In genomic region chr6:31749301-31750036, GRCh38 we compare ENCODE assay signal across 1 cellular context.
TF ChIP-seq lines count a peak whose summit lies in the region.

No MANE protein-coding gene starts in this region.

TF ChIP-seq in HEK293, 187 proteins besides CTCF, POLR2A, EP300 and RAD21 (continued from another document):
- TF ChIP-seq WT1 (tag by site-specific recombination; IDR thresholded peaks at IDR 0.05) (no peak), TCF7L2 (IDR thresholded peaks at IDR 0.05; ENCODE audit: borderline replicate concordance, low read depth, low read length) (no peak), ZNF830 (tag by site-specific recombination; IDR thresholded peaks at IDR 0.05; ENCODE audit: low read depth) (no peak), ATF2 (tag by site-specific recombination; IDR thresholded peaks at IDR 0.05; ENCODE audit: low read depth) (peak; percentile 80), IKZF3 (tag by site-specific recombination; IDR thresholded peaks at IDR 0.05) (no peak), ZNF26 (tag by site-specific recombination; IDR thresholded peaks at IDR 0.05) (no peak), MEIS1 (CRISPR knock-in tag; IDR thresholded peaks at IDR 0.05; ENCODE audit: borderline replicate concordance) (no peak)
- TF ChIP-seq, protein P1, sequence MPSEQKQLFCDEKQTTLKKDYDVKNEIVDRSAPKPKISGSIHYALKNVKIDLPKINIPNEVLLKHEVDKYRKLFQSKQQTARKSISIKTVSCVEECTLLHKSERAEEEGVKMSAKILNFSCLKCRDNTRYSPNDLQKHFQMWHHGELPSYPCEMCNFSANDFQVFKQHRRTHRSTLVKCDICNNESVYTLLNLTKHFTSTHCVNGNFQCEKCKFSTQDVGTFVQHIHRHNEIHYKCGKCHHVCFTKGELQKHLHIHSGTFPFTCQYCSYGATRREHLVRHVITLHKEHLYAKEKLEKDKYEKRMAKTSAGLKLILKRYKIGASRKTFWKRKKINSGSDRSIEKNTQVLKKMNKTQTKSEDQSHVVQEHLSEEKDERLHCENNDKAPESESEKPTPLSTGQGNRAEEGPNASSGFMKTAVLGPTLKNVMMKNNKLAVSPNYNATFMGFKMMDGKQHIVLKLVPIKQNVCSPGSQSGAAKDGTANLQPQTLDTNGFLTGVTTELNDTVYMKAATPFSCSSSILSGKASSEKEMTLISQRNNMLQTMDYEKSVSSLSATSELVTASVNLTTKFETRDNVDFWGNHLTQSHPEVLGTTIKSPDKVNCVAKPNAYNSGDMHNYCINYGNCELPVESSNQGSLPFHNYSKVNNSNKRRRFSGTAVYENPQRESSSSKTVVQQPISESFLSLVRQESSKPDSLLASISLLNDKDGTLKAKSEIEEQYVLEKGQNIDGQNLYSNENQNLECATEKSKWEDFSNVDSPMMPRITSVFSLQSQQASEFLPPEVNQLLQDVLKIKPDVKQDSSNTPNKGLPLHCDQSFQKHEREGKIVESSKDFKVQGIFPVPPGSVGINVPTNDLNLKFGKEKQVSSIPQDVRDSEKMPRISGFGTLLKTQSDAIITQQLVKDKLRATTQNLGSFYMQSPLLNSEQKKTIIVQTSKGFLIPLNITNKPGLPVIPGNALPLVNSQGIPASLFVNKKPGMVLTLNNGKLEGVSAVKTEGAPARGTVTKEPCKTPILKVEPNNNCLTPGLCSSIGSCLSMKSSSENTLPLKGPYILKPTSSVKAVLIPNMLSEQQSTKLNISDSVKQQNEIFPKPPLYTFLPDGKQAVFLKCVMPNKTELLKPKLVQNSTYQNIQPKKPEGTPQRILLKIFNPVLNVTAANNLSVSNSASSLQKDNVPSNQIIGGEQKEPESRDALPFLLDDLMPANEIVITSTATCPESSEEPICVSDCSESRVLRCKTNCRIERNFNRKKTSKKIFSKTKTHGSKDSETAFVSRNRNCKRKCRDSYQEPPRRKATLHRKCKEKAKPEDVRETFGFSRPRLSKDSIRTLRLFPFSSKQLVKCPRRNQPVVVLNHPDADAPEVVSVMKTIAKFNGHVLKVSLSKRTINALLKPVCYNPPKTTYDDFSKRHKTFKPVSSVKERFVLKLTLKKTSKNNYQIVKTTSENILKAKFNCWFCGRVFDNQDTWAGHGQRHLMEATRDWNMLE (tag by site-specific recombination; conservative IDR thresholded peaks at IDR 0.05; ENCODE audit: low read depth): no peak
- TF ChIP-seq, protein P2, sequence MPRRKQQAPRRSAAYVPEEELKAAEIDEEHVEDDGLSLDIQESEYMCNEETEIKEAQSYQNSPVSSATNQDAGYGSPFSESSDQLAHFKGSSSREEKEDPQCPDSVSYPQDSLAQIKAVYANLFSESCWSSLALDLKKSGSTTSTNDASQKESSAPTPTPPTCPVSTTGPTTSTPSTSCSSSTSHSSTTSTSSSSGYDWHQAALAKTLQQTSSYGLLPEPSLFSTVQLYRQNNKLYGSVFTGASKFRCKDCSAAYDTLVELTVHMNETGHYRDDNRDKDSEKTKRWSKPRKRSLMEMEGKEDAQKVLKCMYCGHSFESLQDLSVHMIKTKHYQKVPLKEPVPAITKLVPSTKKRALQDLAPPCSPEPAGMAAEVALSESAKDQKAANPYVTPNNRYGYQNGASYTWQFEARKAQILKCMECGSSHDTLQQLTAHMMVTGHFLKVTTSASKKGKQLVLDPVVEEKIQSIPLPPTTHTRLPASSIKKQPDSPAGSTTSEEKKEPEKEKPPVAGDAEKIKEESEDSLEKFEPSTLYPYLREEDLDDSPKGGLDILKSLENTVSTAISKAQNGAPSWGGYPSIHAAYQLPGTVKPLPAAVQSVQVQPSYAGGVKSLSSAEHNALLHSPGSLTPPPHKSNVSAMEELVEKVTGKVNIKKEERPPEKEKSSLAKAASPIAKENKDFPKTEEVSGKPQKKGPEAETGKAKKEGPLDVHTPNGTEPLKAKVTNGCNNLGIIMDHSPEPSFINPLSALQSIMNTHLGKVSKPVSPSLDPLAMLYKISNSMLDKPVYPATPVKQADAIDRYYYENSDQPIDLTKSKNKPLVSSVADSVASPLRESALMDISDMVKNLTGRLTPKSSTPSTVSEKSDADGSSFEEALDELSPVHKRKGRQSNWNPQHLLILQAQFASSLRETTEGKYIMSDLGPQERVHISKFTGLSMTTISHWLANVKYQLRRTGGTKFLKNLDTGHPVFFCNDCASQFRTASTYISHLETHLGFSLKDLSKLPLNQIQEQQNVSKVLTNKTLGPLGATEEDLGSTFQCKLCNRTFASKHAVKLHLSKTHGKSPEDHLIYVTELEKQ (tag by site-specific recombination; IDR thresholded peaks at IDR 0.05; ENCODE audit: borderline replicate concordance): no peak
